Comparison of ENCODE assay signal across 10 cellular contexts in the genomic region with DNA sequence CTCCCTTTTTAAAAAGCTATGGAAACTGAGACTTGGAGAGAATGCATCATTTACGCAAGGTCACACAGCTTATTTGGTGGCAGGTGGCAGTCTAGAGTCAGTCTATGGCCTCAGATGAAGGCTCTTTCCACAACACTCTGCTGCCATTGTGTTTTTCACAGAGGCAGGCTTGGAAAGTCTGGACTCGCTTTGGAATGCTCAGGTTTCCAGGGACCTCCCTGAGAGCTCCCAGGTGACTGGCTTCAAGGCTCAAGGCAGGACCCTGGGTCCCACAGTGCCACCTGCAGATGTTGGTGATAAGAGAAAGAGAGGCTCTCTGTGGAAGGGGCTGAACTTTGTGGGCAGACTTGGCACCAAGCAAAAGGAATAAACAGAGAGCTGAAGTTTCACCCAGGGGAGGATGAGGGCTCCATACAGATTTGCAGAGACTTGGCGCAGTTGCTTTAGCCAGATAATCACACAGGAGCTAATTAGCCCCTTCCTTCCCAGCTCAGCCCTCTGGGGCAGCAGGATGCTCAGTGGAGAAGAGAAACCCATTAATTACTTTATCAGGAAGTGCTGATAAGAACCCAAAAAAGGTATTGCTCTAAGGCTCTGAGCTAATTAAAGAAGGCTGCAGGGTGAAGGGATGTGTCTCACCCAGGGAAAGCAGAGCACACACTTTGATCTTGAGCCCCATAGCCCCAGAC.
DNase-seq lines count a peak whose midpoint lies in the region; ATAC-seq, FAIRE-seq and TF ChIP-seq lines count a peak whose summit lies in the region.
"Had no signal": no experiment of that assay in that cellular context is flagged by ENCODE, and none has a peak within 500 bp of the region (broad histone marks: within the 10 kb centered on the region; RNA-seq: fewer than 3 reads in every experiment).

No MANE protein-coding gene starts in this region.

- 55 to 65% methylated on average over 3 of the region's 3 CpGs for WGBS in pancreas, 2 donors

- H3K27ac ChIP-seq in pancreas: no peak overlapping the region
- H3K27ac ChIP-seq: SJCRH30, stomach had no signal

- no peak for TF ChIP-seq CTCF in pancreas (IDR thresholded peaks at IDR 0.05)

- H3K4me1 Mint-ChIP-seq in activated naive CD8-positive, alpha-beta T cell treated with anti-CD3 and anti-CD28 coated beads, Interleukin-2, amount 50 U/mL, for 24 hours: peaks cover 86% of the 10 kb centered on the region

- H3K9me3 Mint-ChIP-seq in activated naive CD8-positive, alpha-beta T cell treated with anti-CD3 and anti-CD28 coated beads, Interleukin-2, amount 50 U/mL, for 24 hours: peaks cover 10% of the 10 kb centered on the region

- no peaks in the 10 kb centered on the region for H3K9me3 ChIP-seq in pancreas
- H3K9me3 ChIP-seq: SJCRH30, stomach had no signal

- TF ChIP-seq POLR2A in GM18505 (IDR thresholded peaks at IDR 0.05; ENCODE audit: borderline replicate concordance, extremely low read depth, insufficient read depth, insufficient read length): no peak

- FAIRE-seq in pancreas (lab: Jason Lieb, UNC): no peak

- no peaks in the 10 kb centered on the region for H3K4me1 ChIP-seq in pancreas
- H3K4me1 ChIP-seq: SJCRH30 had no signal

- no peak for ATAC-seq in activated naive CD8-positive, alpha-beta T cell treated with anti-CD3 and anti-CD28 coated beads, Interleukin-2, amount 50 U/mL, for 24 hours
- peak in 3 of 4 donors; percentile 66 to 77 (median 70) for ATAC-seq in pancreas
- ATAC-seq in GM18505 (IDR thresholded peaks at IDR 0.05; ENCODE audit: unreplicated experiment): no peak

- H3K36me3 Mint-ChIP-seq in activated naive CD8-positive, alpha-beta T cell treated with anti-CD3 and anti-CD28 coated beads, Interleukin-2, amount 50 U/mL, for 24 hours (ENCODE audit: low read depth): no peaks in the 10 kb centered on the region

- H3K27me3 Mint-ChIP-seq in activated naive CD8-positive, alpha-beta T cell treated with anti-CD3 and anti-CD28 coated beads, Interleukin-2, amount 50 U/mL, for 24 hours: no peaks in the 10 kb centered on the region

- intact Hi-C loops in pancreas (cut with DNase I): no loop called here

- H3K27me3 ChIP-seq in pancreas: no peaks in the 10 kb centered on the region
- H3K27me3 ChIP-seq: SJCRH30, stomach had no signal

- H3K4me3 ChIP-seq in pancreas: no peak overlapping the region
- H3K4me3 ChIP-seq: SJCRH30, stomach had no signal

- no peaks in the 10 kb centered on the region for H3K36me3 ChIP-seq in pancreas
- H3K36me3 ChIP-seq: SJCRH30, stomach had no signal

- DNase-seq in NCI-H510A treated with DMSO at 0.1 percent for 48 hours (lab: John Stamatoyannopoulos, UW) (peak; percentile 6), NCI-H510A (lab: John Stamatoyannopoulos, UW) (no peak), M059J (ENCODE audit: low read depth) (peak; percentile 12), pancreas (no peak), NCI-H2029 (lab: John Stamatoyannopoulos, UW) (no peak), LoVo (ENCODE audit: low spot score) (no peak)
- no peak for DNase-seq in activated naive CD8-positive, alpha-beta T cell treated with anti-CD3 and anti-CD28 coated beads, Interleukin-2, amount 50 U/mL, for 24 hours
- DNase-seq: SJCRH30, stomach had no signal

- H3K27ac Mint-ChIP-seq in activated naive CD8-positive, alpha-beta T cell treated with anti-CD3 and anti-CD28 coated beads, Interleukin-2, amount 50 U/mL, for 24 hours: peak overlapping the region; percentile 96

- H3K4me3 Mint-ChIP-seq in activated naive CD8-positive, alpha-beta T cell treated with anti-CD3 and anti-CD28 coated beads, Interleukin-2, amount 50 U/mL, for 24 hours: no peak overlapping the region

Comparison
In these comparisons a context has a peak if more than half of its experiments do, and no peak if none do; other contexts are left out.
1. DNase-seq: peak in NCI-H510A treated with DMSO at 0.1 percent for 48 hours (single experiment) and M059J (single experiment); none in NCI-H510A (single experiment), activated naive CD8-positive, alpha-beta T cell treated with anti-CD3 and anti-CD28 coated beads, Interleukin-2, amount 50 U/mL, for 24 hours (single experiment), pancreas (0 of 6), NCI-H2029 (single experiment) and LoVo (single experiment).
2. ATAC-seq: peak in pancreas (3 of 4); none in activated naive CD8-positive, alpha-beta T cell treated with anti-CD3 and anti-CD28 coated beads, Interleukin-2, amount 50 U/mL, for 24 hours (single experiment) and GM18505 (single experiment).